19 cellular contexts compared by ENCODE assay signal in genomic region chr12:109726106-109726497, GRCh38.
"Had no signal": no experiment of that assay in that cellular context is flagged by ENCODE, and none has a peak within 500 bp of the region (broad histone marks: within the 10 kb centered on the region; RNA-seq: fewer than 3 reads in every experiment).

No MANE protein-coding gene starts in this region.

- H3K27me3 Mint-ChIP-seq: activated naive CD4-positive, alpha-beta T cell treated with anti-CD3 and anti-CD28 coated beads, Interleukin-2, amount 50 U/mL, for 24 hours; central memory CD8-positive, alpha-beta T cell; naive thymus-derived CD8-positive, alpha-beta T cell; stimulated activated naive CD8-positive, alpha-beta T cell treated with anti-CD3 and anti-CD28 coated beads, Interleukin-15, Interleukin-2, amounts not matched to agents 100 ng/mL and 50 ng/mL, for 24 hours had no signal

- ATAC-seq: activated T-cell treated with anti-CD3 and anti-CD28 coated beads, Interleukin-2, amount 50 U/mL, for 4 hours; heart left ventricle; naive thymus-derived CD8-positive, alpha-beta T cell; psoas muscle; right lobe of liver had no signal

- H3K36me3 ChIP-seq: adrenal gland, heart left ventricle, right lobe of liver, thoracic aorta had no signal

- H3K36me3 Mint-ChIP-seq: activated naive CD4-positive, alpha-beta T cell treated with anti-CD3 and anti-CD28 coated beads, Interleukin-2, amount 50 U/mL, for 24 hours; naive thymus-derived CD8-positive, alpha-beta T cell had no signal

- H3K4me1 Mint-ChIP-seq: central memory CD8-positive, alpha-beta T cell had no signal

- H3K4me3 ChIP-seq: adrenal gland, heart left ventricle, psoas muscle, right lobe of liver, thoracic aorta had no signal

- H3K27ac ChIP-seq: epithelial cell of prostate, psoas muscle, right lobe of liver, thoracic aorta had no signal

- H3K9me3 ChIP-seq: adrenal gland, heart left ventricle, psoas muscle, right lobe of liver, thoracic aorta had no signal

- H3K9me3 Mint-ChIP-seq: activated naive CD4-positive, alpha-beta T cell treated with anti-CD3 and anti-CD28 coated beads, Interleukin-2, amount 50 U/mL, for 24 hours; activated T-cell treated with anti-CD3 and anti-CD28 coated beads, Interleukin-2, amount 50 U/mL, for 4 hours; central memory CD8-positive, alpha-beta T cell; naive thymus-derived CD8-positive, alpha-beta T cell; stimulated activated naive CD8-positive, alpha-beta T cell treated with anti-CD3 and anti-CD28 coated beads, Interleukin-15, Interleukin-2, amounts not matched to agents 100 ng/mL and 50 ng/mL, for 24 hours had no signal

- H3K27ac Mint-ChIP-seq: activated naive CD4-positive, alpha-beta T cell treated with anti-CD3 and anti-CD28 coated beads, Interleukin-2, amount 50 U/mL, for 24 hours; naive thymus-derived CD8-positive, alpha-beta T cell; stimulated activated naive CD8-positive, alpha-beta T cell treated with anti-CD3 and anti-CD28 coated beads, Interleukin-15, Interleukin-2, amounts not matched to agents 100 ng/mL and 50 ng/mL, for 24 hours had no signal

- DNase-seq: activated CD4-positive, alpha-beta T cell treated with anti-CD3 and anti-CD28 coated beads, Interleukin-2, amount 50 U/mL, for 48 hours; activated CD4-positive, CD25-positive, alpha-beta regulatory T cell treated with anti-CD3 and anti-CD28 coated beads, Interleukin-2, amount 50 U/mL, for 72 hours; activated effector memory CD4-positive, alpha-beta T cell treated with Interleukin-2 at 50 U/mL for 16 hours; activated T-cell treated with anti-CD3 and anti-CD28 coated beads, Interleukin-2, amount 50 U/mL, for 4 hours; cortex of kidney; effector memory CD4-positive, alpha-beta T cell; mammary epithelial cell; T-helper 1 cell; T1000 had no signal

- H3K4me3 Mint-ChIP-seq: activated naive CD4-positive, alpha-beta T cell treated with anti-CD3 and anti-CD28 coated beads, Interleukin-2, amount 50 U/mL, for 24 hours; activated T-cell treated with anti-CD3 and anti-CD28 coated beads, Interleukin-2, amount 50 U/mL, for 4 hours; central memory CD8-positive, alpha-beta T cell; naive thymus-derived CD8-positive, alpha-beta T cell; stimulated activated naive CD8-positive, alpha-beta T cell treated with anti-CD3 and anti-CD28 coated beads, Interleukin-15, Interleukin-2, amounts not matched to agents 100 ng/mL and 50 ng/mL, for 24 hours had no signal

- H3K27me3 ChIP-seq: adrenal gland, heart left ventricle, right lobe of liver had no signal
